Comparison of ENCODE assay signal across 20 cellular contexts in genomic region chr2:228541794-228542193, GRCh38.
DNase-seq lines count a peak whose midpoint lies in the region; ATAC-seq lines count a peak whose summit lies in the region.
"Had no signal": no experiment of that assay in that cellular context is flagged by ENCODE, and none has a peak within 500 bp of the region (broad histone marks: within the 10 kb centered on the region; RNA-seq: fewer than 3 reads in every experiment).

No MANE protein-coding gene starts in this region.

- no peak for ATAC-seq in HG02642 (IDR thresholded peaks at IDR 0.05; ENCODE audit: poor library complexity, unreplicated experiment)
- ATAC-seq: activated CD8-positive, alpha-beta T cell treated with anti-CD3 and anti-CD28 coated beads, Interleukin-2, amount 10 ng/mL, durations not matched to agents 7 days and 5 days; CD8-positive, alpha-beta T cell; heart left ventricle had no signal

- peak; percentile 86 for DNase-seq in HCEC 1CT
- peak; percentile 82 for DNase-seq in RPMI7951 (ENCODE audit: low read depth)
- peak; percentile 8 for DNase-seq in dermis blood vessel endothelial cell
- DNase-seq in non-pigmented ciliary epithelial cell (ENCODE audit: low read depth) = peak; percentile 47
- DNase-seq in NK-92 treated with Interleukin-12 subunit alpha and Interleukin-12 subunit beta, amount 100 ng/mL, for 24 hours (lab: John Stamatoyannopoulos, UW) = no peak
- DNase-seq in C1 segment of cervical spinal cord (lab: John Stamatoyannopoulos, UW) = no peak
- DNase-seq in NCI-H748 (lab: John Stamatoyannopoulos, UW; ENCODE audit: unreplicated experiment) = no peak
- DNase-seq: activated CD4-positive, CD25-positive, alpha-beta regulatory T cell; activated CD8-positive, alpha-beta T cell treated with anti-CD3 and anti-CD28 coated beads, Interleukin-2, amount 10 ng/mL, durations not matched to agents 7 days and 5 days; activated naive CD4-positive, alpha-beta T cell treated with anti-CD3 and anti-CD28 coated beads, Interleukin-2, amount 50 U/mL, for 16 hours; activated T-cell treated with anti-CD3 and anti-CD28 coated beads, Interleukin-2, amount 50 U/mL, for 1 hour; aorta; CD8-positive, alpha-beta T cell; endodermal cell; heart left ventricle; MV-4-11; NCI-H187 treated with DMSO at 0.1 percent for 48 hours; NCI-H345; upper lobe of left lung had no signal

Comparison
In these comparisons a context has a peak if more than half of its experiments do, and no peak if none do; other contexts are left out.
1. DNase-seq: peak in HCEC 1CT (single experiment), RPMI7951 (single experiment), dermis blood vessel endothelial cell (single experiment) and non-pigmented ciliary epithelial cell (single experiment); none in NK-92 treated with Interleukin-12 subunit alpha and Interleukin-12 subunit beta, amount 100 ng/mL, for 24 hours (single experiment), C1 segment of cervical spinal cord (0 of 14) and NCI-H748 (single experiment).